ENCODE assay signal across 17 cellular contexts in the genomic region with DNA sequence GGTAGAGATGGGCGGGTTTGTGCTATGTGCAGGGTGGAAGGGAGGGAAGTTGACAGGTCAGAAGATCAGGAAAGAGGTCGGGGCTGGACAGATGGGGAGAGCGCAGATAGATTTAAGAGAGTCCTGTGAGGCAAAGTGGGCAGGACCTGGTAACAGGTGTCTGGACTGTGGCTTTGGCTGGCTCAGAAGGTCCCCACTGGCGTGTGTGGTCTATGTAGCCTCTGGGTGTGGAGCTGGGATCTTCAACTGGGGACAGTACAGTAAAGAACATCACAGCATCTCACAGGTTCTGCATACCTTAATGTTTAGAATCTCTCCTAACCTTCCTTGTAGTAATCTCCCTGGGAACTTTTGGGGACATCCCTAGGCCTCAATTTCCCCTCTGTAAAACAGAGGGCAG. TPM values are rescaled to one million over a fixed set of nuclear protein-coding genes. Genes with fewer than 3 reads are reported as not detected.
DNase-seq lines count a peak whose midpoint lies in the region; ATAC-seq, FAIRE-seq and TF ChIP-seq lines count a peak whose summit lies in the region.
"Had no signal": no experiment of that assay in that cellular context is flagged by ENCODE, and none has a peak within 500 bp of the region (broad histone marks: within the 10 kb centered on the region; RNA-seq: fewer than 3 reads in every experiment).

No MANE protein-coding gene starts in this region.

- H3K36me3 ChIP-seq in GM12878 (ENCODE audit: control insufficient read depth in 2 of 2, insufficient read depth in 2 of 2, low read length in 1 of 2) (no peaks in the 10 kb centered on the region), neural progenitor cell (no peaks in the 10 kb centered on the region), small intestine (ENCODE audit: control insufficient read depth in 2 of 2, insufficient read depth in 2 of 2, low read length in 2 of 2) (no peaks in the 10 kb centered on the region)

- no peak for DNase-seq in GM12891 (ENCODE audit: insufficient read length, low spot score)
- DNase-seq in GM12878 (ENCODE audit: low read depth, low spot score) = no peak
- DNase-seq in neural progenitor cell (ENCODE audit: low spot score) = no peak
- DNase-seq in small intestine = no peak
- no peak for DNase-seq in H4 (ENCODE audit: low spot score)
- DNase-seq in kidney tubule cell (ENCODE audit: low spot score) = no peak
- DNase-seq: CD8-positive, alpha-beta memory T cell; NCI-H1048; NCI-H2081; NCI-H510A treated with DMSO at 0.1 percent for 48 hours; NCI-H82; PC-3 had no signal

- H3K27me3 ChIP-seq in GM12878 (replicated peaks in 1 of 2; ENCODE audit: control insufficient read depth in 2 of 2, insufficient read depth in 2 of 2, low read length in 1 of 2) (no peaks in the 10 kb centered on the region), neural progenitor cell (no peaks in the 10 kb centered on the region), small intestine (ENCODE audit: control insufficient read depth in 2 of 2, insufficient read depth in 2 of 2, low read length in 2 of 2) (no peaks in the 10 kb centered on the region)
- H3K27me3 ChIP-seq: BLaER1 treated with 17β-estradiol and CSF1 and Interleukin-3, amounts not matched to agents 10 nM and 100 nM had no signal

- H3K4me3 ChIP-seq in GM12878 (no peak overlapping the region), neural progenitor cell (no peak overlapping the region), small intestine (ENCODE audit: low read depth in 1 of 2, low read length in 2 of 2) (no peak overlapping the region)
- H3K4me3 ChIP-seq: A549; BLaER1 treated with 17β-estradiol and CSF1 and Interleukin-3, amounts not matched to agents 10 nM and 100 nM had no signal

- in situ Hi-C loops in GM12878 (cut with MboI) = no loop called here

- peaks cover 6% of the 10 kb centered on the region for H3K36me3 Mint-ChIP-seq in neural progenitor cell

- no peak overlapping the region for H3K4me2 ChIP-seq in GM12878 (ENCODE audit: control insufficient read depth, insufficient read depth)
- no peak overlapping the region for H3K4me2 ChIP-seq in neural progenitor cell
- H3K4me2 ChIP-seq: A549; BLaER1 treated with 17β-estradiol and CSF1 and Interleukin-3, amounts not matched to agents 10 nM and 100 nM had no signal

- H4K20me1 ChIP-seq in GM12878 (ENCODE audit: control insufficient read depth, insufficient read depth) (no peaks in the 10 kb centered on the region), neural progenitor cell (ENCODE audit: low read depth) (no peaks in the 10 kb centered on the region)

- H3K27me3 Mint-ChIP-seq in neural progenitor cell (ENCODE audit: insufficient read depth, low read depth) = peaks cover 12% of the 10 kb centered on the region

- SMC1A ChIA-PET in GM12878 (lab: Charles Lee; ENCODE audit: uncharacterized antibody, unreplicated experiment) = no interaction called here

- POLR2A ChIA-PET in GM12878 (lab: Charles Lee) = no interaction called here

- 72% methylated on average over 4 of the region's 4 CpGs for WGBS in GM12878 (ENCODE audit: insufficient coverage, insufficient replicate concordance, low lambda C conversion rate, missing lambda C conversion rate)
- 57 to 67% (median 59%) methylated on average over 4 of the region's 4 CpGs for WGBS in small intestine, 3 donors

- peaks cover 5% of the 10 kb centered on the region for H3K4me1 Mint-ChIP-seq in neural progenitor cell

- no peak overlapping the region for H3K4me3 Mint-ChIP-seq in neural progenitor cell

- CTCF ChIA-PET in GM12878 (lab: Yijun Ruan, JAX) = interaction anchor here (0.5 kb wide), 1 partner anchor 436 kb away, joined by 3 read pairs; no protein-coding TSS in a partner anchor

- no peaks in the 10 kb centered on the region for H3K9me3 Mint-ChIP-seq in neural progenitor cell
- H3K9me3 Mint-ChIP-seq: CD8-positive, alpha-beta memory T cell had no signal

- H3K79me2 ChIP-seq in GM12878 (ENCODE audit: control insufficient read depth, insufficient read depth, low read length) = no peaks in the 10 kb centered on the region
- no peaks in the 10 kb centered on the region for H3K79me2 ChIP-seq in neural progenitor cell (ENCODE audit: low read depth)

- RAD21 ChIA-PET in GM12878 (lab: Charles Lee; ENCODE audit: unreplicated experiment) = no interaction called here

- no TSS peak for BruUV-seq in GM12878 (replicated peaks; lab: Mats Ljungman, UMichigan)

- FAIRE-seq in GM12891 (lab: Jason Lieb, UNC) (peak; percentile 35), GM12878 (lab: Jason Lieb, UNC) (no peak), small intestine (lab: Jason Lieb, UNC) (no peak)
- FAIRE-seq: A549, GM19239 had no signal

- no peaks in the 10 kb centered on the region for H3K4me1 ChIP-seq in GM12878 (ENCODE audit: control insufficient read depth, insufficient read depth, low read length)
- H3K4me1 ChIP-seq in neural progenitor cell = no peaks in the 10 kb centered on the region
- no peaks in the 10 kb centered on the region for H3K4me1 ChIP-seq in small intestine (ENCODE audit: control insufficient read depth in 2 of 2, insufficient read depth in 1 of 2, low read depth in 1 of 2, low read length in 1 of 2)
- H3K4me1 ChIP-seq: A549; BLaER1 treated with 17β-estradiol and CSF1 and Interleukin-3, amounts not matched to agents 10 nM and 100 nM had no signal

- H3F3A ChIP-seq in neural progenitor cell (ENCODE audit: low read depth) = peaks cover 17% of the 10 kb centered on the region

- no peak for TF ChIP-seq POLR2A in GM12891 (IDR thresholded peaks at IDR 0.05; ENCODE audit: low read depth, low read length)
- TF ChIP-seq POLR2A in GM12878 (IDR thresholded peaks at IDR 0.05; ENCODE audit: low read depth, low read length) = no peak

- no peak for TF ChIP-seq CTCF in GM12878 (IDR thresholded peaks at IDR 0.05 in 2 of 3, conservative IDR thresholded peaks at IDR 0.05 in 1 of 3; ENCODE audit: control insufficient read depth in 2 of 3, extremely low read depth in 1 of 3, insufficient read depth in 1 of 3, low read depth in 3 of 3, low read length in 3 of 3)
- no peak for TF ChIP-seq CTCF in neural progenitor cell (IDR thresholded peaks at IDR 0.05)

- no peaks in the 10 kb centered on the region; the same call in 2 of the 3 replicates for H3K9me3 ChIP-seq in GM12878 (replicated peaks; ENCODE audit: control insufficient read depth, insufficient read depth, low read length)
- H3K9me3 ChIP-seq in neural progenitor cell (ENCODE audit: low read depth) = no peaks in the 10 kb centered on the region
- no peaks in the 10 kb centered on the region for H3K9me3 ChIP-seq in small intestine (ENCODE audit: control insufficient read depth, low read depth)
- H3K9me3 ChIP-seq: A549; BLaER1 treated with 17β-estradiol and CSF1 and Interleukin-3, amounts not matched to agents 10 nM and 100 nM had no signal

- intact Hi-C loops in GM12878 (cut with micrococcal nuclease; ENCODE audit: unreplicated experiment) = no loop called here

- ATAC-seq in GM12878 = peak; percentile 25
- ATAC-seq: PC-3 had no signal

- H3K27ac Mint-ChIP-seq in neural progenitor cell = peak overlapping the region; percentile 83

- TF ChIP-seq RAD21 in GM12878 (IDR thresholded peaks at IDR 0.05; ENCODE audit: insufficient read depth, low read depth, low read length) = no peak

- no peak overlapping the region for H3K27ac ChIP-seq in GM12878 (ENCODE audit: control insufficient read depth, insufficient read depth)
- H3K27ac ChIP-seq in neural progenitor cell = no peak overlapping the region
- H3K27ac ChIP-seq in small intestine (ENCODE audit: low read depth in 1 of 2, low read length in 1 of 2) = no peak overlapping the region
- H3K27ac ChIP-seq: A549; BLaER1 treated with 17β-estradiol and CSF1 and Interleukin-3, amounts not matched to agents 10 nM and 100 nM had no signal

- TF ChIP-seq EP300 in GM12878 (IDR thresholded peaks at IDR 0.05; ENCODE audit: borderline replicate concordance in 1 of 2, control insufficient read depth in 1 of 2, low read depth in 2 of 2, low read length in 2 of 2) = no peak

- H2AFZ ChIP-seq in GM12878 (ENCODE audit: control insufficient read depth, low read depth, low read length) = no peak overlapping the region
- H2AFZ ChIP-seq in neural progenitor cell (replicated peaks) = no peak overlapping the region

- no peak overlapping the region for H3K9ac ChIP-seq in GM12878 (ENCODE audit: control insufficient read depth, insufficient read depth, low read length)
- H3K9ac ChIP-seq in neural progenitor cell = no peak overlapping the region
- H3K9ac ChIP-seq: BLaER1 treated with 17β-estradiol and CSF1 and Interleukin-3, amounts not matched to agents 10 nM and 100 nM had no signal

RNA-seq across cellular contexts. Expression of gene CKM, which starts 17.7 kb away (rescaled TPM):
- 0.13 TPM for polyA plus RNA-seq in GM12891 (2012; ENCODE audit: low read depth, missing spikeins)
- total RNA-seq in GM12878 (2013; cell fraction: nucleolus; rRNA removed) = not detected in 2 replicates
- total RNA-seq in GM12878 (2014; rRNA removed) (not detected in 2 replicates), GM12878 (2014; rRNA removed; fragmentation: Illumina TruSeq; extraction: Trizol) (not detected in 2 replicates), GM12878 (2021) (0.13 TPM in 1 of 2 replicates, not detected in the other), neural progenitor cell (ENCODE audit: low replicate concordance) (not detected in 2 replicates)
- polyA plus RNA-seq in GM12878 (2011; ENCODE audit: low read depth) = not detected
- polyA plus RNA-seq in GM12878 (2011; rRNA removed) (0.06 and 0.08 TPM in 2 replicates), GM12878 (2014; fragmentation: Illumina TruSeq; extraction: Trizol) (not detected in 2 replicates), GM12878 (2014; fragmentation: Nextera tagmentation; extraction: Ambion mirVana) (under 1 TPM in 1 of 2 experiments, not detected in 1; 0.14 TPM), GM12878 (2014; rRNA removed) (0.08 and 0.11 TPM in 2 replicates), GM12878 (2016; fragmentation: Nextera tagmentation; extraction: Ambion mirVana) (under 1 TPM in 1 of 2 experiments, not detected in 1; 0.13 TPM), small intestine (10 to 100 TPM in 2 of 3 donors, under 1 TPM in 1; 0.09 to 30.5 (median 19.7) TPM)
- 0.23 and 0.30 TPM in 2 replicates for polyA plus RNA-seq in GM12878 (2011; cell fraction: cytosol; rRNA removed)
- 0.15 TPM in 1 of 2 replicates, not detected in the other for polyA plus RNA-seq in GM12878 (2011; cell fraction: nucleus; rRNA removed)
- not detected in 2 replicates for polyA plus RNA-seq in GM12878 (2012)
- polyA minus RNA-seq in GM12878 (2011; rRNA and poly(A)+ RNA removed) = 0.15 and 0.21 TPM in 2 replicates
- polyA minus RNA-seq in GM12878 (2011; cell fraction: cytosol; rRNA and poly(A)+ RNA removed) = not detected in 2 replicates
- polyA minus RNA-seq in GM12878 (2011; cell fraction: nucleus; rRNA and poly(A)+ RNA removed) = not detected in 2 replicates
- not detected in 2 replicates for total RNA-seq in H4 (2014; rRNA removed; shearing (Covaris generic))
- total RNA-seq: CD8-positive, alpha-beta memory T cell; H7; MCF 10A; PC-3 had no signal
- polyA plus RNA-seq: A549 had no signal

RNA-seq across cellular contexts. Expression of gene KLC3, which starts 35.5 kb away (rescaled TPM):
- 0.42 TPM for polyA plus RNA-seq in GM12891 (2012; ENCODE audit: low read depth, missing spikeins)
- 0.59 TPM in 1 of 2 replicates, not detected in the other for total RNA-seq in GM12878 (2013; cell fraction: nucleolus; rRNA removed)
- total RNA-seq in GM12878 (2014; rRNA removed) = 0.28 TPM in 1 of 2 replicates, not detected in the other
- not detected in 2 replicates for total RNA-seq in GM12878 (2014; rRNA removed; fragmentation: Illumina TruSeq; extraction: Trizol)
- total RNA-seq in GM12878 (2021) = 0.33 and 0.37 TPM in 2 replicates
- polyA plus RNA-seq in GM12878 (2011; ENCODE audit: low read depth) = not detected
- not detected in 2 replicates for polyA plus RNA-seq in GM12878 (2011; rRNA removed)
- 0.03 TPM in 1 of 2 replicates, not detected in the other for polyA plus RNA-seq in GM12878 (2011; cell fraction: cytosol; rRNA removed)
- not detected in 2 replicates for polyA plus RNA-seq in GM12878 (2011; cell fraction: nucleus; rRNA removed)
- polyA plus RNA-seq in GM12878 (2012) = 0.24 and 0.31 TPM in 2 replicates
- 0.03 TPM in 1 of 2 replicates, not detected in the other for polyA plus RNA-seq in GM12878 (2014; fragmentation: Illumina TruSeq; extraction: Trizol)
- polyA plus RNA-seq in GM12878 (2014; fragmentation: Nextera tagmentation; extraction: Ambion mirVana) = not detected
- polyA plus RNA-seq in GM12878 (2014; rRNA removed) = 0.15 and 0.38 TPM in 2 replicates
- under 1 TPM in 1 of 2 experiments, not detected in 1; 0.21 TPM for polyA plus RNA-seq in GM12878 (2016; fragmentation: Nextera tagmentation; extraction: Ambion mirVana)
- not detected in 2 replicates for polyA minus RNA-seq in GM12878 (2011; rRNA and poly(A)+ RNA removed)
- polyA minus RNA-seq in GM12878 (2011; cell fraction: cytosol; rRNA and poly(A)+ RNA removed) = not detected in 2 replicates
- polyA minus RNA-seq in GM12878 (2011; cell fraction: nucleus; rRNA and poly(A)+ RNA removed) = not detected in 2 replicates
- total RNA-seq in neural progenitor cell (ENCODE audit: low replicate concordance) = 0.50 TPM in 1 of 2 replicates, not detected in the other
- not detected for polyA plus RNA-seq in small intestine
- total RNA-seq in H4 (2014; rRNA removed; shearing (Covaris generic)) = 0.72 TPM in 1 of 2 replicates, not detected in the other
- total RNA-seq: CD8-positive, alpha-beta memory T cell had no signal
- polyA plus RNA-seq: CD8-positive, alpha-beta memory T cell had no signal

RNA-seq across cellular contexts. Expression of gene MARK4, which starts 53.9 kb away (rescaled TPM):
- polyA plus RNA-seq in GM12891 (2012; ENCODE audit: low read depth, missing spikeins) = 10.7 TPM
- 30.1 and 31.1 TPM in 2 replicates for total RNA-seq in GM12878 (2013; cell fraction: nucleolus; rRNA removed)
- total RNA-seq in GM12878 (2014; rRNA removed) (4.5 and 6.4 TPM in 2 replicates), GM12878 (2014; rRNA removed; fragmentation: Illumina TruSeq; extraction: Trizol) (3.7 and 3.8 TPM in 2 replicates), GM12878 (2021) (20.4 and 24.3 TPM in 2 replicates), neural progenitor cell (ENCODE audit: low replicate concordance) (22.8 and 30.1 TPM in 2 replicates)
- 5.2 TPM for polyA plus RNA-seq in GM12878 (2011; ENCODE audit: low read depth)
- polyA plus RNA-seq in GM12878 (2011; rRNA removed) (6.6 TPM in 2 replicates), GM12878 (2014; fragmentation: Illumina TruSeq; extraction: Trizol) (7.8 and 16.9 TPM in 2 replicates), GM12878 (2014; fragmentation: Nextera tagmentation; extraction: Ambion mirVana) (under 1 TPM; 0.66 TPM), GM12878 (2014; rRNA removed) (10.5 and 12.1 TPM in 2 replicates), GM12878 (2016; fragmentation: Nextera tagmentation; extraction: Ambion mirVana) (1 to 10 TPM; 2.0 to 2.7 TPM), small intestine (1 to 10 TPM; 5.1 to 8.9 (median 6.5) TPM)
- polyA plus RNA-seq in GM12878 (2011; cell fraction: cytosol; rRNA removed) = 4.8 and 6.8 TPM in 2 replicates
- polyA plus RNA-seq in GM12878 (2011; cell fraction: nucleus; rRNA removed) = 11.3 and 14.1 TPM in 2 replicates
- polyA plus RNA-seq in GM12878 (2012) = 12.9 and 20.2 TPM in 2 replicates
- polyA minus RNA-seq in GM12878 (2011; rRNA and poly(A)+ RNA removed) = 15.8 and 18.2 TPM in 2 replicates
- polyA minus RNA-seq in GM12878 (2011; cell fraction: cytosol; rRNA and poly(A)+ RNA removed) = 8.2 and 9.4 TPM in 2 replicates
- polyA minus RNA-seq in GM12878 (2011; cell fraction: nucleus; rRNA and poly(A)+ RNA removed) = 3.5 and 5.2 TPM in 2 replicates
- 3.7 and 5.0 TPM in 2 replicates for total RNA-seq in H4 (2014; rRNA removed; shearing (Covaris generic))

RNA-seq across cellular contexts. Expression of gene EXOC3L2, which starts 59.8 kb away (rescaled TPM):
- 0.14 TPM for polyA plus RNA-seq in GM12891 (2012; ENCODE audit: low read depth, missing spikeins)
- total RNA-seq in GM12878 (2013; cell fraction: nucleolus; rRNA removed) = not detected in 2 replicates
- not detected in 2 replicates for total RNA-seq in GM12878 (2014; rRNA removed)
- total RNA-seq in GM12878 (2014; rRNA removed; fragmentation: Illumina TruSeq; extraction: Trizol) = not detected in 2 replicates
- total RNA-seq in GM12878 (2021) = 0.08 TPM in 1 of 2 replicates, not detected in the other
- not detected for polyA plus RNA-seq in GM12878 (2011; ENCODE audit: low read depth)
- not detected in 2 replicates for polyA plus RNA-seq in GM12878 (2011; rRNA removed)
- 0.02 TPM in 1 of 2 replicates, not detected in the other for polyA plus RNA-seq in GM12878 (2011; cell fraction: cytosol; rRNA removed)
- not detected in 2 replicates for polyA plus RNA-seq in GM12878 (2011; cell fraction: nucleus; rRNA removed)
- polyA plus RNA-seq in GM12878 (2012) = 0.03 TPM in 1 of 2 replicates, not detected in the other
- not detected in 2 replicates for polyA plus RNA-seq in GM12878 (2014; fragmentation: Illumina TruSeq; extraction: Trizol)
- not detected for polyA plus RNA-seq in GM12878 (2014; fragmentation: Nextera tagmentation; extraction: Ambion mirVana)
- not detected in 2 replicates for polyA plus RNA-seq in GM12878 (2014; rRNA removed)
- not detected for polyA plus RNA-seq in GM12878 (2016; fragmentation: Nextera tagmentation; extraction: Ambion mirVana)
- polyA minus RNA-seq in GM12878 (2011; rRNA and poly(A)+ RNA removed) = not detected in 2 replicates
- not detected in 2 replicates for polyA minus RNA-seq in GM12878 (2011; cell fraction: cytosol; rRNA and poly(A)+ RNA removed)
- polyA minus RNA-seq in GM12878 (2011; cell fraction: nucleus; rRNA and poly(A)+ RNA removed) = not detected in 2 replicates
- total RNA-seq in neural progenitor cell (ENCODE audit: low replicate concordance) = 0.06 TPM in 1 of 2 replicates, not detected in the other
- 1 to 10 TPM in 2 of 3 donors, under 1 TPM in 1; 0.22 to 2.7 (median 2.5) TPM for polyA plus RNA-seq in small intestine
- total RNA-seq in H4 (2014; rRNA removed; shearing (Covaris generic)) = not detected in 2 replicates
- total RNA-seq: CD8-positive, alpha-beta memory T cell; MCF 10A; PC-3 had no signal
- polyA plus RNA-seq: CD8-positive, alpha-beta memory T cell had no signal
